ENCODE assay signal across 1 cellular context in the genomic region with DNA sequence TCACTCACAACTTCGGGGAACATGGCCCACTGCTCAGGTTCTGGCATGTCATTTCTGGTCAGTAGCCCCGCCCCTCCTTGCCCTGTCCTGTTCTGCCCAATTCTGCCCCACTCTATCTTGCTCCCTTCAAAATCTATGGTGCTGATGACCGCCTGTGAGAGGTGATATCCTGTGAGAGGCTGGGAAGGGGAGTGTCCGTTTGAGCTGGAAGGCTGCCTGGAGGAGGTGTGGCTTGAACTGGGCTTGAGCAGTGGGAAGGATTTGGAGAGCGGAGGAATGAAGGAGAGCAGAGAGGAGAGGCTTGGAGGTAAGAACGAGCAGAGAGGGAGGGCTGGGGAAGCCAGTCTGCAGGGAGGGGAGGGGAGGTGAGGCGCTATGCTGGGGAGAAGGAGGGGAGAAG.
TF ChIP-seq lines count a peak whose summit lies in the region.

No MANE protein-coding gene starts in this region.

TF ChIP-seq in H1, 55 proteins besides CTCF, POLR2A, EP300 and RAD21 (continued from another document):
- TF ChIP-seq E2F6 (IDR thresholded peaks at IDR 0.05) (no peak), RFX5 (IDR thresholded peaks at IDR 0.05; ENCODE audit: borderline replicate concordance, low read depth, low read length) (no peak), MAFK (IDR thresholded peaks at IDR 0.05; ENCODE audit: low read depth, low read length) (no peak), TBP (IDR thresholded peaks at IDR 0.05; ENCODE audit: low read depth, low read length) (no peak), SRF (IDR thresholded peaks at IDR 0.05; ENCODE audit: low read depth, low read length) (no peak), GABPA (IDR thresholded peaks at IDR 0.05; ENCODE audit: borderline replicate concordance, insufficient read depth, low read length) (no peak), CEBPB (IDR thresholded peaks at IDR 0.05; ENCODE audit: low read depth, low read length) (no peak), SIRT6 (IDR thresholded peaks at IDR 0.05; ENCODE audit: low read length) (no peak), HDAC6 (IDR thresholded peaks at IDR 0.05; ENCODE audit: low read depth, low read length) (no peak), NANOG (IDR thresholded peaks at IDR 0.05; ENCODE audit: insufficient read depth, low read depth, low read length, poor library complexity, severe bottlenecking) (no peak), JUN (IDR thresholded peaks at IDR 0.05; ENCODE audit: low read depth, low read length) (no peak)
